In the genomic region with DNA sequence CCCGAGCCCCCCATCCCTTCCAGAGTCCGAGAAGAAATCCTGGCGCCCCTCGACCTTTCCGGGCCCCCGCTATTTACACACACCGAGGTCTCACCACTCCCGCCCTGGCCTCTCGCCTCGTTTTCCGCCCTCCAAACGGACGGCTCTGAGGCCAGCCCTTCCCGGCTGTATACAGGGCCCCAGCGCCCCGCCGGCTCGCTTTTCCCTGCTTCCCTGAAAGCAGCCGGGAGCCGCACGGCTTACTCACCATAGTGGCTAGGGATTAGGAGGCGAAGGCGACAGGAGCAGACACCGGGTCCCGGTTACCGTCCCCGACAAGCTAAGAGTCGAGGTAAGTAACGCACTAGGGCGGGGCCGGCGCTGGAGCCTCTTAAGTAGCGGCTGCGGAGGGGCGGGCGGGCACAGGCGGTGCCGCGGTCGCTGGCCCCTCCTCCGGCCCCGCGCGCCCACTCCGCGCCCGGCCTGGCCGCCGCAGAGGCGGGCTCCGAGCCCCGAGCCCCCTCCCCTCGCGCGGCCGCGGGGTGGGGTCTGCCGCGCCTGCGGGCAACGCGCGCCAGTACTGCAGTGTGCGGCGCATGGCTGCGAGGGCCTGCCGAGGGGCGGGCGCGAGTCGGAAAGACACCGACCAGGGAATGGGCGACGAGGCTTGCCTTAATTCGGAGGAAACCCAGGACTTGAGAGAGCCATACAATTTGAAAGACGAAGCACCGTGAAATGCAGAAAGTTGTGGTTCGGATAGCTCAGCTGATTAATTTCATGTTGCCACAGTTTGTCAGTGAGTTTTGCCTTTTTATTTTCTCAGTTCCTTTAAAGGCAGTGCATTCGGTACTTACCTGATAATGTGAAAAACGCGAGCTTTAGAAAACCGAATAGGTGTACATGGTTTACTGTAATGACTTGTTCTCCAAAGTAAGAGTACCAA, we compare ENCODE assay signal across 8 cellular contexts. TPM values are rescaled to one million over a fixed set of nuclear protein-coding genes. Genes with fewer than 3 reads are reported as not detected.
DNase-seq lines count a peak whose midpoint lies in the region; ATAC-seq and TF ChIP-seq lines count a peak whose summit lies in the region.

Gene TUBA1B (minus strand): TSS at position 345 of the 922 bp plus-strand sequence. CDS start 95 bp downstream, at position 250.

- peaks cover 25% of the 10 kb centered on the region for H3K4me1 Mint-ChIP-seq in type B pancreatic cell (ENCODE audit: unreplicated experiment)

- WGBS in adrenal gland, 4 donors = 0 to 1% (median 1%) methylated on average over 25 to 82 of the region's 82 CpGs
- WGBS in heart left ventricle, 4 donors = 0 to 1% (median 1%) methylated on average over 33 to 82 of the region's 82 CpGs

- H3K4me1 ChIP-seq in adrenal gland (replicated peaks in 1 of 2) (peaks cover 11 to 27% of the 10 kb centered on the region in 2 donors), heart left ventricle (peaks cover 4 to 44% (median 25%) of the 10 kb centered on the region in 12 donors)

- H3K27me3 Mint-ChIP-seq in type B pancreatic cell = no peaks in the 10 kb centered on the region

- intact Hi-C loops in T-helper 1 cell treated with Interleukin-12 subunit alpha and Interleukin-12 subunit beta and Interleukin-4 antibody, amounts not matched to agents 30 ng/mL and 1 ng/mL, for 36 hours (cut with micrococcal nuclease) = loop anchor here (1.0 to 5.0 kb wide), 8 partner anchors 58 to 611 kb away; partner anchors contain the start of genes CCNT1, KANSL2, PRKAG1 and PRPF40B
- intact Hi-C loops in adrenal gland (cut with DNase I) (loop anchor here (5.0 to 10.0 kb wide), 4 partner anchors 53 to 103 kb away; partner anchors contain the start of gene TUBA1A (in 2 of the 2)), heart left ventricle (cut with DNase I) (loop anchor here in 9 of 10 donors (1.0 to 5.0 kb wide), 7 partner anchors 21 to 104 kb away; partner anchors contain the start of genes TUBA1A (in 7 of the 9) and LMBR1L (in 1 of the 9)), posterior cingulate gyrus (cut with DNase I) (loop anchor here (1.0 kb wide), 1 partner anchor 102 kb away; no protein-coding TSS in a partner anchor)

- TF ChIP-seq CTCF in GM13976 (IDR thresholded peaks at IDR 0.05; ENCODE audit: borderline replicate concordance, control extremely low read depth, extremely low read depth, insufficient read depth, missing control alignments) (no peak), adrenal gland (IDR thresholded peaks at IDR 0.05) (no peak), heart left ventricle (IDR thresholded peaks at IDR 0.05) (peak in 1 of 12 donors; percentile 4), type B pancreatic cell (conservative IDR thresholded peaks at IDR 0.05) (no peak)

- H3K36me3 Mint-ChIP-seq in type B pancreatic cell = peaks cover 35% of the 10 kb centered on the region

- peak within 1 kb of the TSS; percentile 99 for H3K27ac Mint-ChIP-seq in type B pancreatic cell

- peak within 1 kb of the TSS; percentile 97 to 99 (median 99) for H3K27ac ChIP-seq in adrenal gland
- H3K27ac ChIP-seq in heart left ventricle = peak within 1 kb of the TSS; percentile 93 to 100 (median 100)

- DNase-seq in GM13976 (ENCODE audit: low spot score) (peak; percentile 97), NCI-H146 (lab: John Stamatoyannopoulos, UW) (peak; percentile 96), adrenal gland (peak; percentile 90 to 97 (median 94)), heart left ventricle (peak; percentile 91 to 97 (median 94)), posterior cingulate gyrus (peak; percentile 84 to 99 (median 93)), type B pancreatic cell (ENCODE audit: extremely low spot score, unreplicated experiment) (peak; percentile 93)

- in situ Hi-C loops in GM13976 (cut with MboI; ENCODE audit: low sequenced_read_pairs, unreplicated experiment) = no loop called here

- H3K9me3 Mint-ChIP-seq in type B pancreatic cell = no peaks in the 10 kb centered on the region

- H3K27me3 ChIP-seq in adrenal gland (no peaks in the 10 kb centered on the region), heart left ventricle (no peaks in the 10 kb centered on the region)

- H3K4me3 ChIP-seq in adrenal gland = peak within 1 kb of the TSS; percentile 75 to 97 (median 86)
- peak within 1 kb of the TSS; percentile 54 to 100 (median 98) for H3K4me3 ChIP-seq in heart left ventricle

- ATAC-seq in HG02840 (IDR thresholded peaks at IDR 0.05; ENCODE audit: low FRiP score, unreplicated experiment) (peak; percentile 59), heart left ventricle (peak; percentile 86 to 94 (median 90))

- no peaks in the 10 kb centered on the region for H3K9me3 ChIP-seq in adrenal gland (replicated peaks in 1 of 3)
- no peaks in the 10 kb centered on the region for H3K9me3 ChIP-seq in heart left ventricle

- peak within 1 kb of the TSS; percentile 97 for H3K4me3 Mint-ChIP-seq in type B pancreatic cell

- H3K36me3 ChIP-seq in adrenal gland (replicated peaks in 1 of 2) (peaks cover 0 to 29% of the 10 kb centered on the region in 2 donors), heart left ventricle (peaks cover 0 to 34% (median 28%) of the 10 kb centered on the region in 9 donors)

- TF ChIP-seq POLR2A in adrenal gland (IDR thresholded peaks at IDR 0.05) (peak; percentile 96 to 97), heart left ventricle (IDR thresholded peaks at IDR 0.05) (peak in 1 of 2 donors; percentile 96)

RNA-seq across cellular contexts. Expression of gene TUBA1B, which starts in this region (rescaled TPM):
- 1,474 and 1,482 TPM in 2 replicates for total RNA-seq in T-helper 1 cell treated with Interleukin-12 subunit alpha and Interleukin-12 subunit beta and Interleukin-4 antibody, amounts not matched to agents 30 ng/mL and 1 ng/mL, for 36 hours
- total RNA-seq in adrenal gland = 100 to 1,000 TPM; 174 to 669 (median 377) TPM
- polyA plus RNA-seq in adrenal gland = 100 to 1,000 TPM; 190 to 830 (median 244) TPM
- 100 to 1,000 TPM; 242 to 966 (median 464) TPM for total RNA-seq in heart left ventricle
- polyA plus RNA-seq in heart left ventricle = 1,000 to 10,000 TPM in 1 of 2 donors, 100 to 1,000 TPM in 1; 189 to 1,651 TPM
- 664 and 1,458 TPM in 2 replicates for total RNA-seq in type B pancreatic cell (ENCODE audit: low replicate concordance)

Comparison
In these comparisons a context has a peak if more than half of its experiments do, and no peak if none do; other contexts are left out.
1. Peak in every context shown above with its lines: DNase-seq, ATAC-seq, H3K4me3 ChIP-seq and H3K27ac ChIP-seq.